Comparison of ENCODE assay signal across 21 cellular contexts in the genomic region with DNA sequence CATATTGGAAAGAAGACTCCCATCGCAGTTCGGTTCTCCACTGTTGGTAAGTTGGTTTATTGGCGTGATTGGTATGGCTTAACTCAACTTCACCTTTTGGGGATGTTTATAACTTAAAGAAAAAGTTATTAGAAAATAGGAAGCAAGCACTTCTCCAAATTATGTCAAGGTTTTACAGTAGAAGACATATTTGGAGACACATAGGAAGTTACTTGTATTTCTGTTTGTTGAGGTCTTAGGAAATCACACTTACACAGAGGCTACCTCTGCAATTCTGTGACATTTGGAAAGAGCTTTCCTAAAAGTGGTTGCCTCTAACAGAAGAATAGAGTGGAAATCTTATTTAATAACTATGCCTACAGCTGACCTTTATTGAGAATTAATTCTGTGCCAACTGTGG.
"Had no signal": no experiment of that assay in that cellular context is flagged by ENCODE, and none has a peak within 500 bp of the region (broad histone marks: within the 10 kb centered on the region; RNA-seq: fewer than 3 reads in every experiment).

No MANE protein-coding gene starts in this region.

- H3K27ac ChIP-seq: coronary artery, epithelial cell of prostate, gastroesophageal sphincter, left ventricle myocardium inferior, ovary, psoas muscle, right atrium auricular region had no signal

- H3K9me3 ChIP-seq: gastroesophageal sphincter, left ventricle myocardium inferior, ovary, psoas muscle, right atrium auricular region had no signal

- H3K36me3 ChIP-seq: ovary had no signal

- DNase-seq: activated B cell treated with CpG ODN at 0.5 μM for 24 hours; activated CD4-positive, alpha-beta T cell treated with anti-CD3 and anti-CD28 coated beads for 36 hours; activated CD4-positive, alpha-beta T cell treated with anti-CD3 and anti-CD28 coated beads, Interleukin-2, amount 50 U/mL, for 48 hours; activated naive CD4-positive, alpha-beta T cell treated with anti-CD3 and anti-CD28 coated beads for 36 hours; activated T-cell treated with anti-CD3 and anti-CD28 coated beads, Interleukin-2, amount 50 U/mL, for 48 hours; amygdala; head of caudate nucleus; hypothalamus; left ventricle myocardium inferior; mammary epithelial cell; ovary; psoas muscle; stimulated activated CD4-positive, alpha-beta T cell treated with anti-CD3 and anti-CD28 coated beads, Interleukin-1b, Interleukin-23, amount 100 ng/mL, for 48 hours; stimulated activated naive CD8-positive, alpha-beta T cell treated with anti-CD3 and anti-CD28 coated beads, Interleukin-15, amount 100 ng/mL, for 72 hours; T1000; trophoblast cell had no signal

- H3K4me3 ChIP-seq: coronary artery, gastroesophageal sphincter, left ventricle myocardium inferior, ovary, psoas muscle, right atrium auricular region had no signal

- H3K27me3 ChIP-seq: gastroesophageal sphincter, ovary, right atrium auricular region had no signal

- FAIRE-seq: bronchial epithelial cell had no signal
